9 cellular contexts compared by ENCODE assay signal in the genomic region with DNA sequence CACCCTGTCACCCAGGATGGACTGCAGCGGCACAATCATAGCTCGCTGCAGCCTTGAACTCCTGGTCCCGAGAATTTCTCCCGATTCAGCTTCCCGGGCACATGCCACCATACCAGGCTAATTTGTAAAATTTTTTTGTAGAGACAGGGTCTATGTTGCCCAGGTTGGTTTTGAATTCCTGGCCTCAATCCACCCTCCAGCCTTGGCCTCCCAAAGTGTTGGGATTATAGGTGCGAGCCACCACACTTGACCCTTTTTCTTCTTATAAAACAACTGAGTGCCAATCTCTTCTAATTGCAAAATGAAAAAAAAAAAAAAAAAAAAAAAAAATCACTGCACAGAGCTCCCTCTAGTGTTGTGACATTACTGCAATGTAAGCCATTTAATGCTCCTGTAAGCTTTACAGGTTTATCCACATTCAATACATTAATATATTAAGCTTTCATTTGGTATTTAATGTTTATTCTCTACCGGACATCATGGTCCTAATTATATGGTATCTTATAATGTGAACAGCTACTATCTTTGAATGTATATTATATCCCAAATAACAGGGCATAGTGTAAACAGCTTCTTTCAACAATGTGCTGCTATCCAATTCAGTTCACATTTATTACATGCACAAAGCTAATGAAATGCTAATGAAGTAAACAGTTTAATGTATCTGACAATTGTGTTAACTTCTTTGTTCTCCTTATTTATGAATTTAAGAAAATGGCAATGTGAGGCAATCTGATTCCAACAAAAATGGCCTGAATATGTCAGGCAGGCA. TPM values are rescaled to one million over a fixed set of nuclear protein-coding genes. Genes with fewer than 3 reads are reported as not detected.
DNase-seq lines count a peak whose midpoint lies in the region; ATAC-seq, FAIRE-seq and TF ChIP-seq lines count a peak whose summit lies in the region.
"Had no signal": no experiment of that assay in that cellular context is flagged by ENCODE, and none has a peak within 500 bp of the region (broad histone marks: within the 10 kb centered on the region; RNA-seq: fewer than 3 reads in every experiment).

No MANE protein-coding gene starts in this region.

- TF ChIP-seq CTCF in D721Med (IDR thresholded peaks at IDR 0.05; ENCODE audit: insufficient read depth, missing control alignments) (peak; percentile 53), activated B cell treated with CpG ODN at 0.5 μM for 24 hours (IDR thresholded peaks at IDR 0.05) (peak; percentile 43), spleen (IDR thresholded peaks at IDR 0.05 in 8 of 11, conservative IDR thresholded peaks at IDR 0.05 in 3 of 11) (peak in 10 of 11 experiments; percentile 29 to 67 (median 55))

- H3K4me1 ChIP-seq in spleen = peaks cover 0 to 16% (median 6%) of the 10 kb centered on the region in 6 donors
- H3K4me1 ChIP-seq: SJCRH30 had no signal

- ATAC-seq in activated B cell treated with CpG ODN at 0.5 μM for 24 hours (ENCODE audit: low read depth) = no peak
- peak; percentile 44 to 58 for ATAC-seq in left cardiac atrium
- ATAC-seq in HG02852 (IDR thresholded peaks at IDR 0.05; ENCODE audit: unreplicated experiment) = no peak

- H3K36me3 Mint-ChIP-seq in activated B cell treated with CpG ODN at 0.5 μM for 24 hours (ENCODE audit: low read depth) = peaks cover 33% of the 10 kb centered on the region

- WGBS in spleen, 5 donors = 69 to 81% (median 73%) methylated on average over 7 of the region's 7 CpGs

- peak overlapping the region in 1 of 8 donors; percentile 8 for H3K27ac ChIP-seq in spleen
- H3K27ac ChIP-seq: SJCRH30 had no signal

- no peak for TF ChIP-seq POLR2A in spleen (IDR thresholded peaks at IDR 0.05)

- H3K36me3 ChIP-seq in spleen = peaks cover 4 to 66% (median 36%) of the 10 kb centered on the region in 6 donors

- FAIRE-seq in D721Med (lab: Jason Lieb, UNC) = no peak

- intact Hi-C loops in activated B cell treated with CpG ODN at 0.5 μM for 24 hours (cut with micrococcal nuclease) (loop anchor here (1.0 to 5.0 kb wide), 6 partner anchors 42 to 682 kb away; partner anchors contain the start of gene COPB1), left cardiac atrium (cut with DNase I) (loop anchor here (2.0 to 5.0 kb wide), 2 partner anchors 154 to 158 kb away; no protein-coding TSS in a partner anchor), spleen (cut with DNase I; ENCODE audit: low total_unique reads) (loop anchor here (5.0 to 10.0 kb wide), 2 partner anchors 153 to 500 kb away; no protein-coding TSS in a partner anchor)

- POLR2A ChIA-PET in activated B cell treated with CpG ODN at 0.5 μM for 24 hours (lab: Charles Lee) = interaction anchor here (0.6 to 2.9 kb wide), 7 partner anchors 35 to 153 kb away, joined by 3 to 21 read pairs (median 5); no protein-coding TSS in a partner anchor

- DNase-seq in D721Med (ENCODE audit: insufficient read length, low spot score) = peak; percentile 21
- DNase-seq in HS-27A (ENCODE audit: low read depth) = peak; percentile 11
- no peak for DNase-seq in activated B cell treated with CpG ODN at 0.5 μM for 24 hours
- DNase-seq in left cardiac atrium = no peak
- DNase-seq in spleen = no peak
- DNase-seq in COLO668 (lab: John Stamatoyannopoulos, UW; ENCODE audit: unreplicated experiment) = no peak
- no peak for DNase-seq in activated CD4-positive, alpha-beta T cell treated with anti-CD3 and anti-CD28 coated beads for 4 hours

- H3K27me3 Mint-ChIP-seq in activated B cell treated with CpG ODN at 0.5 μM for 24 hours = no peaks in the 10 kb centered on the region

- no peaks in the 10 kb centered on the region for H3K9me3 ChIP-seq in spleen
- H3K9me3 ChIP-seq: SJCRH30 had no signal

- CTCF ChIA-PET in activated B cell treated with CpG ODN at 0.5 μM for 24 hours (lab: Charles Lee) = interaction anchor here (0.6 to 7.8 kb wide), 47 partner anchors 8 to 682 kb away, joined by 3 to 245 read pairs (median 5); no protein-coding TSS in a partner anchor

- H3K27ac Mint-ChIP-seq in activated B cell treated with CpG ODN at 0.5 μM for 24 hours = no peak overlapping the region

- peaks cover 22% of the 10 kb centered on the region for H3K4me1 Mint-ChIP-seq in activated B cell treated with CpG ODN at 0.5 μM for 24 hours

- H3K4me3 ChIP-seq in spleen = no peak overlapping the region
- H3K4me3 ChIP-seq: SJCRH30 had no signal

- no peaks in the 10 kb centered on the region for H3K9me3 Mint-ChIP-seq in activated B cell treated with CpG ODN at 0.5 μM for 24 hours

- H3K27me3 ChIP-seq in spleen (replicated peaks in 1 of 7) = no peaks in the 10 kb centered on the region
- H3K27me3 ChIP-seq: SJCRH30 had no signal

- no peak overlapping the region for H3K4me3 Mint-ChIP-seq in activated B cell treated with CpG ODN at 0.5 μM for 24 hours

RNA-seq across cellular contexts. Expression of gene COPB1, which starts 44.6 kb away (rescaled TPM):
- total RNA-seq in activated B cell treated with CpG ODN at 0.5 μM for 24 hours = 80.7 and 90.1 TPM in 2 replicates
- total RNA-seq in left cardiac atrium = 10 to 100 TPM; 53.3 to 64.2 TPM
- 100 to 1,000 TPM in 2 of 7 donors, 10 to 100 TPM in 5; 74.8 to 122 (median 87.1) TPM for total RNA-seq in spleen
- 10 to 100 TPM; 43.6 to 48.4 (median 48.2) TPM for polyA plus RNA-seq in spleen

Comparison
In these comparisons a context has a peak if more than half of its experiments do, and no peak if none do; other contexts are left out.
1. DNase-seq: peak in D721Med (single experiment) and HS-27A (single experiment); none in activated B cell treated with CpG ODN at 0.5 μM for 24 hours (single experiment), left cardiac atrium (single experiment), spleen (single experiment), COLO668 (single experiment) and activated CD4-positive, alpha-beta T cell treated with anti-CD3 and anti-CD28 coated beads for 4 hours (0 of 2).
2. ATAC-seq: peak in left cardiac atrium (2 of 2); none in activated B cell treated with CpG ODN at 0.5 μM for 24 hours (single experiment) and HG02852 (single experiment).
3. Peak in every context shown above with its lines, with median percentiles within 50 percentile points of each other: CTCF ChIP-seq.